Comparison of ENCODE assay signal across 8 cellular contexts in the genomic region with DNA sequence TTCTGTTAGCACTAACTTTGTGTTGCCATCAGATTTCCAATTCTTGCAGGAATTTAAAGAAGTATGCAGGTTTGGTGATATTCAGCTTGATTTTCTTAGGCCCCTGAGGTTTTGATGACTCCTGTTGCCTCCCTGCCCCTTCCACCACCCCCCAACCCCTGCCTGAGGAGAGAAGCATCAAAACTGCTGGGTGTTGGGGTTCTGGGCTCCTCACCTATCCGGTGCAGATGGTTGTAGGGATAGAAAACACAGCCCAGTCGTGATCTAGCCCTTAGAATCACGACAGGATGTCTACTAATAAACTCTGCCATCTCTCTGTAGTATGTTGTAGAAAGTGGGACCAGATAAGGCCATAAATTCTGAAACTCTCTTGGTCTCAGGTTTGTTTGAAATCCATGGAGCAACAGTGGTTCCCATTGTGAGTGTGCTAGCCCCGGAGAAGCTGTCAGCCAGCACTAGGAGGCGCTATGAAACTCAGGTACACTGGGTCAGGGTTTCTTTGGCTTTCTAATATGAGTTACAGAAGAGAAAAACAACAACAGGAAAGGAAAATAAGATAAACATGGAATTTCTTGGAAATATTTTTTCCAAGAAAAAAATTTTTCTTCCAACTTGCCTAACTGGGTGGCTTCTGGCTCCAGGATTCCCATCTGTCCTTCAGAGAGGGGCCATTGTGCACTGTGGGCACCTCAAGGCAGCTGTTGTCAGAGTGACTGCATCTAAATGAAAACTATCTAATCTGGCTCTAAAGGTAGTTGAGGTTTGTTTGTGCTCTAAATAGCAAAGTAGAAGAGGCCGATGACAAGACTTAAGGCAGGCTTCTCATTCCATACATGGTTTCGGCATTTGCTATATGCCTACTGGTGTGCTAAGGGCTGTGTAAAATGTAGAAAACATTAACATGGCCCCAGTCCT. TPM values are rescaled to one million over a fixed set of nuclear protein-coding genes. Genes with fewer than 3 reads are reported as not detected.
DNase-seq lines count a peak whose midpoint lies in the region; TF ChIP-seq lines count a peak whose summit lies in the region.

No MANE protein-coding gene starts in this region.

- H3K9me3 ChIP-seq in subcutaneous abdominal adipose tissue (ENCODE audit: control insufficient read depth in 5 of 5, low read length in 5 of 5): no peaks in the 10 kb centered on the region

- TF ChIP-seq CTCF in RWPE1 (conservative IDR thresholded peaks at IDR 0.05; ENCODE audit: low read depth) (peak; percentile 43; the same call in 1 of the 2 replicates), glutamatergic neuron (IDR thresholded peaks at IDR 0.05; ENCODE audit: partially characterized antibody, unreplicated experiment) (peak; percentile 45)

- H3K36me3 ChIP-seq in subcutaneous abdominal adipose tissue (ENCODE audit: control insufficient read depth in 5 of 5, insufficient read depth in 5 of 5, low read length in 5 of 5): peaks cover 55 to 92% (median 62%) of the 10 kb centered on the region in 5 donors

- POLR2A ChIA-PET in activated CD4-positive, alpha-beta T cell treated with anti-CD3 and anti-CD28 coated beads, Interleukin-2, amount 10 ng/mL, durations not matched to agents 7 days and 5 days (lab: Charles Lee): no interaction called here
- POLR2A ChIA-PET in RWPE1 (lab: Yijun Ruan, JAX; ENCODE audit: low non-redundant PET): no interaction called here

- no peak overlapping the region for H3K9ac ChIP-seq in subcutaneous abdominal adipose tissue (ENCODE audit: low read length in 5 of 5)

- H3K27ac ChIP-seq in RWPE1 (no peak overlapping the region), subcutaneous abdominal adipose tissue (ENCODE audit: low read depth, low read length) (peak overlapping the region; percentile 40)

- no peaks in the 10 kb centered on the region for H3K27me3 Mint-ChIP-seq in activated CD4-positive, alpha-beta T cell treated with anti-CD3 and anti-CD28 coated beads, Interleukin-2, amount 10 ng/mL, durations not matched to agents 24 days and 14 days
- no peaks in the 10 kb centered on the region for H3K27me3 Mint-ChIP-seq in activated CD4-positive, alpha-beta T cell treated with anti-CD3 and anti-CD28 coated beads, Interleukin-2, amount 10 ng/mL, durations not matched to agents 7 days and 5 days
- H3K27me3 Mint-ChIP-seq in glutamatergic neuron (ENCODE audit: unreplicated experiment): no peaks in the 10 kb centered on the region

- H3K9me3 Mint-ChIP-seq in activated CD4-positive, alpha-beta T cell treated with anti-CD3 and anti-CD28 coated beads, Interleukin-2, amount 10 ng/mL, durations not matched to agents 24 days and 14 days: no peaks in the 10 kb centered on the region
- no peaks in the 10 kb centered on the region for H3K9me3 Mint-ChIP-seq in activated CD4-positive, alpha-beta T cell treated with anti-CD3 and anti-CD28 coated beads, Interleukin-2, amount 10 ng/mL, durations not matched to agents 7 days and 5 days
- no peaks in the 10 kb centered on the region for H3K9me3 Mint-ChIP-seq in glutamatergic neuron (ENCODE audit: unreplicated experiment)

- peak; percentile 70 for DNase-seq in activated CD4-positive, alpha-beta T cell treated with anti-CD3 and anti-CD28 coated beads, Interleukin-2, amount 10 ng/mL, durations not matched to agents 24 days and 14 days
- DNase-seq in activated CD4-positive, alpha-beta T cell treated with anti-CD3 and anti-CD28 coated beads, Interleukin-2, amount 10 ng/mL, durations not matched to agents 7 days and 5 days: no peak
- DNase-seq in RWPE1 (ENCODE audit: low spot score) (no peak), glutamatergic neuron (peak; percentile 51), middle frontal gyrus (ENCODE audit: extremely low spot score, low spot score) (no peak), NCI-H2029 treated with DMSO at 0.1 percent for 48 hours (lab: John Stamatoyannopoulos, UW) (no peak), epidermal melanocyte (ENCODE audit: insufficient read length, low spot score) (no peak)

- H3K4me3 ChIP-seq in subcutaneous abdominal adipose tissue (ENCODE audit: low read depth in 1 of 5, low read length in 5 of 5): no peak overlapping the region

- CTCF ChIA-PET in activated CD4-positive, alpha-beta T cell treated with anti-CD3 and anti-CD28 coated beads, Interleukin-2, amount 10 ng/mL, durations not matched to agents 7 days and 5 days (lab: Charles Lee): interaction anchor here (1.0 to 1.2 kb wide), 2 partner anchors 14 to 15 kb away, joined by 3 read pairs; no protein-coding TSS in a partner anchor
- CTCF ChIA-PET in RWPE1 (lab: Yijun Ruan, JAX): interaction anchor here (0.6 to 0.7 kb wide), 2 partner anchors 72 to 991 kb away, joined by 3 read pairs; no protein-coding TSS in a partner anchor

- no peak overlapping the region for H3K4me3 Mint-ChIP-seq in activated CD4-positive, alpha-beta T cell treated with anti-CD3 and anti-CD28 coated beads, Interleukin-2, amount 10 ng/mL, durations not matched to agents 24 days and 14 days
- no peak overlapping the region for H3K4me3 Mint-ChIP-seq in activated CD4-positive, alpha-beta T cell treated with anti-CD3 and anti-CD28 coated beads, Interleukin-2, amount 10 ng/mL, durations not matched to agents 7 days and 5 days
- no peak overlapping the region for H3K4me3 Mint-ChIP-seq in glutamatergic neuron (ENCODE audit: unreplicated experiment)

- H3K27me3 ChIP-seq in subcutaneous abdominal adipose tissue (ENCODE audit: control insufficient read depth in 5 of 5, insufficient read depth in 4 of 5, low read length in 5 of 5): no peaks in the 10 kb centered on the region

- H3K36me3 Mint-ChIP-seq in activated CD4-positive, alpha-beta T cell treated with anti-CD3 and anti-CD28 coated beads, Interleukin-2, amount 10 ng/mL, durations not matched to agents 24 days and 14 days (ENCODE audit: low read depth): peaks cover 42% of the 10 kb centered on the region
- H3K36me3 Mint-ChIP-seq in activated CD4-positive, alpha-beta T cell treated with anti-CD3 and anti-CD28 coated beads, Interleukin-2, amount 10 ng/mL, durations not matched to agents 7 days and 5 days (ENCODE audit: low read depth): peaks cover 37% of the 10 kb centered on the region
- no peaks in the 10 kb centered on the region for H3K36me3 Mint-ChIP-seq in glutamatergic neuron (ENCODE audit: unreplicated experiment)

- intact Hi-C loops in activated CD4-positive, alpha-beta T cell treated with anti-CD3 and anti-CD28 coated beads, Interleukin-2, amount 10 ng/mL, durations not matched to agents 24 days and 14 days (cut with micrococcal nuclease): no loop called here

- peaks cover 0 to 23% (median 0%) of the 10 kb centered on the region in 5 donors for H3K4me1 ChIP-seq in subcutaneous abdominal adipose tissue (ENCODE audit: control insufficient read depth in 5 of 5, insufficient read depth in 5 of 5, low read length in 5 of 5)

- no peak overlapping the region for H3K27ac Mint-ChIP-seq in activated CD4-positive, alpha-beta T cell treated with anti-CD3 and anti-CD28 coated beads, Interleukin-2, amount 10 ng/mL, durations not matched to agents 24 days and 14 days
- no peak overlapping the region for H3K27ac Mint-ChIP-seq in activated CD4-positive, alpha-beta T cell treated with anti-CD3 and anti-CD28 coated beads, Interleukin-2, amount 10 ng/mL, durations not matched to agents 7 days and 5 days
- H3K27ac Mint-ChIP-seq in glutamatergic neuron (ENCODE audit: unreplicated experiment): no peak overlapping the region

- H3K4me1 Mint-ChIP-seq in activated CD4-positive, alpha-beta T cell treated with anti-CD3 and anti-CD28 coated beads, Interleukin-2, amount 10 ng/mL, durations not matched to agents 24 days and 14 days: peaks cover 6% of the 10 kb centered on the region
- peaks cover 4% of the 10 kb centered on the region for H3K4me1 Mint-ChIP-seq in activated CD4-positive, alpha-beta T cell treated with anti-CD3 and anti-CD28 coated beads, Interleukin-2, amount 10 ng/mL, durations not matched to agents 7 days and 5 days
- H3K4me1 Mint-ChIP-seq in glutamatergic neuron (ENCODE audit: low read depth, unreplicated experiment): no peaks in the 10 kb centered on the region

RNA-seq across cellular contexts. Expression of gene SRP14, which starts 8.7 kb away (rescaled TPM):
- 153 and 155 TPM in 2 replicates for total RNA-seq in activated CD4-positive, alpha-beta T cell treated with anti-CD3 and anti-CD28 coated beads, Interleukin-2, amount 10 ng/mL, durations not matched to agents 24 days and 14 days
- total RNA-seq in activated CD4-positive, alpha-beta T cell treated with anti-CD3 and anti-CD28 coated beads, Interleukin-2, amount 10 ng/mL, durations not matched to agents 7 days and 5 days: 100 to 1,000 TPM; 145 to 150 TPM
- 246 TPM for total RNA-seq in glutamatergic neuron (ENCODE audit: unreplicated experiment)

Comparison
In these comparisons a context has a peak if more than half of its experiments do, and no peak if none do; other contexts are left out.
1. DNase-seq: peak in activated CD4-positive, alpha-beta T cell treated with anti-CD3 and anti-CD28 coated beads, Interleukin-2, amount 10 ng/mL, durations not matched to agents 24 days and 14 days (single experiment) and glutamatergic neuron (single experiment); none in activated CD4-positive, alpha-beta T cell treated with anti-CD3 and anti-CD28 coated beads, Interleukin-2, amount 10 ng/mL, durations not matched to agents 7 days and 5 days (single experiment), RWPE1 (single experiment), middle frontal gyrus (single experiment), NCI-H2029 treated with DMSO at 0.1 percent for 48 hours (single experiment) and epidermal melanocyte (single experiment).